In genomic region chr14:35879654-35880249, GRCh38 we compare ENCODE assay signal across 8 cellular contexts.
DNase-seq lines count a peak whose midpoint lies in the region; ATAC-seq, FAIRE-seq and TF ChIP-seq lines count a peak whose summit lies in the region.

No MANE protein-coding gene starts in this region.

- TF ChIP-seq CTCF in AG10803 (conservative IDR thresholded peaks at IDR 0.05; ENCODE audit: low read length) (peak; percentile 55), fibroblast of mammary gland (conservative IDR thresholded peaks at IDR 0.05; ENCODE audit: control insufficient read depth, insufficient read depth, low read depth, low read length) (peak; percentile 55)

- peak; percentile 17 for DNase-seq in AG10803 (ENCODE audit: low read depth)
- DNase-seq in GM19239 (ENCODE audit: insufficient read length, low spot score), result no peak
- peak; percentile 20 for DNase-seq in NCI-H748 treated with DMSO at 0.1 percent for 48 hours (lab: John Stamatoyannopoulos, UW)
- peak; percentile 39 for DNase-seq in fibroblast of mammary gland (ENCODE audit: low read depth)
- no peak for DNase-seq in activated T-cell treated with anti-CD3 and anti-CD28 coated beads, Interleukin-2, amount 50 U/mL, for 1 hour
- no peak for DNase-seq in stimulated activated CD4-positive, alpha-beta T cell treated with anti-CD3 and anti-CD28 coated beads, Interleukin-4, amount 100 ng/mL, for 24 hours

- peak; percentile 59 for FAIRE-seq in GM19239 (lab: Jason Lieb, UNC)

- no peak for ATAC-seq in HG03457 (IDR thresholded peaks at IDR 0.05; ENCODE audit: unreplicated experiment)
- ATAC-seq in HG03139 (IDR thresholded peaks at IDR 0.05; ENCODE audit: unreplicated experiment), result no peak

- H3K4me3 ChIP-seq in AG10803 (ENCODE audit: low read length) (no peak overlapping the region), fibroblast of mammary gland (ENCODE audit: control insufficient read depth, low read depth, low read length) (no peak overlapping the region)

Comparison
In these comparisons a context has a peak if more than half of its experiments do, and no peak if none do; other contexts are left out.
1. DNase-seq: peak in AG10803 (single experiment), NCI-H748 treated with DMSO at 0.1 percent for 48 hours (single experiment) and fibroblast of mammary gland (single experiment); none in GM19239 (single experiment), activated T-cell treated with anti-CD3 and anti-CD28 coated beads, Interleukin-2, amount 50 U/mL, for 1 hour (single experiment) and stimulated activated CD4-positive, alpha-beta T cell treated with anti-CD3 and anti-CD28 coated beads, Interleukin-4, amount 100 ng/mL, for 24 hours (single experiment).